27 cellular contexts compared by ENCODE assay signal in the genomic region with DNA sequence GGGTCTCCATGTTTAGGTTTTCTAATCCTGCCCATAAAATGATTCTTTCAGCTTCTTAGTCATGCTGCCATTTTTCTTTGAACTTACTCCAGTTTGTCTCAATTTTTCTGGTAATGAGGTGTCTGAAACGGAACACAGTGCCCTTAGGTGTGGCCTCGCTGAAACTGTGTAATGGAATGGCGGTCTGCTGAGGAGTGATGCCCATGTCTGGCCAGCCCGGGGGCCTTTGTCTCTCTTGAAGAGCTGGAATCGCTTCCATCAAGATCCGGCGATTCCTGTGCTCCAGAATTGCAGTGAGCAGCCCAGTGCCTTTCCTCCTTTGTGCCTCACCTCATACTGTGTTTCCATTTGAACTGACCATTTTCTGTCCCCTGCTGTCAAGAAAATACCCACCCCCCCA.
"Had no signal": no experiment of that assay in that cellular context is flagged by ENCODE, and none has a peak within 500 bp of the region (broad histone marks: within the 10 kb centered on the region; RNA-seq: fewer than 3 reads in every experiment).

No MANE protein-coding gene starts in this region.

- H3K36me3 Mint-ChIP-seq: activated naive CD8-positive, alpha-beta T cell treated with anti-CD3 and anti-CD28 coated beads for 36 hours; natural killer cell; stimulated activated effector memory CD8-positive, alpha-beta T cell treated with anti-CD3 and anti-CD28 coated beads, Interleukin-12 subunit alpha, Interleukin-12 subunit beta, amount 100 ng/mL, for 72 hours had no signal

- H3K4me1 Mint-ChIP-seq: natural killer cell; stimulated activated effector memory CD8-positive, alpha-beta T cell treated with anti-CD3 and anti-CD28 coated beads, Interleukin-12 subunit alpha, Interleukin-12 subunit beta, amount 100 ng/mL, for 72 hours had no signal

- H3K4me1 ChIP-seq: adrenal gland, heart left ventricle, left lung, lower lobe of right lung, prostate gland, uterus had no signal

- H3K9me3 ChIP-seq: adrenal gland, heart left ventricle, left lung, lower lobe of right lung, ovary, prostate gland, uterus had no signal

- H3K36me3 ChIP-seq: adrenal gland, brain microvascular endothelial cell, heart left ventricle, left lung, lower lobe of right lung, ovary, prostate gland, uterus had no signal

- DNase-seq: activated CD4-positive, alpha-beta T cell treated with anti-CD3 and anti-CD28 coated beads, Interleukin-2, amount 50 U/mL, for 4 hours; activated effector memory CD4-positive, alpha-beta T cell treated with Interleukin-2 at 50 U/mL for 16 hours; activated naive CD4-positive, alpha-beta T cell treated with Interleukin-2 at 50 U/mL for 16 hours; activated naive CD8-positive, alpha-beta T cell treated with anti-CD3 and anti-CD28 coated beads for 36 hours; aorta; brain microvascular endothelial cell; cortex of kidney; foreskin keratinocyte; heart left ventricle; left lung; lower lobe of right lung; mesenchymal stem cell; natural killer cell; ovary; retina; stimulated activated CD4-positive, alpha-beta T cell treated with anti-CD3 and anti-CD28 coated beads, Interleukin-4, amount 100 ng/mL, for 24 hours; SW 1271; T1000; trophoblast cell; uterus had no signal

- ATAC-seq: esophagus mucosa; foreskin keratinocyte; heart left ventricle; left lung; lower lobe of right lung; natural killer cell; sciatic nerve; stimulated activated effector memory CD8-positive, alpha-beta T cell treated with anti-CD3 and anti-CD28 coated beads, Interleukin-12 subunit alpha, Interleukin-12 subunit beta, amount 100 ng/mL, for 72 hours had no signal

- H3K27ac Mint-ChIP-seq: activated naive CD8-positive, alpha-beta T cell treated with anti-CD3 and anti-CD28 coated beads for 36 hours; natural killer cell; stimulated activated effector memory CD8-positive, alpha-beta T cell treated with anti-CD3 and anti-CD28 coated beads, Interleukin-12 subunit alpha, Interleukin-12 subunit beta, amount 100 ng/mL, for 72 hours; T-helper 1 cell treated with Interleukin-12 subunit alpha and Interleukin-12 subunit beta and Interleukin-4 antibody, amounts not matched to agents 30 μg/mL and 1 μg/mL, for 36 hours had no signal

- H3K27ac ChIP-seq: adrenal gland, brain microvascular endothelial cell, foreskin keratinocyte, heart left ventricle, left lung, lower lobe of right lung, ovary, prostate gland, skin epidermis, uterus had no signal

- H3K4me3 Mint-ChIP-seq: activated naive CD8-positive, alpha-beta T cell treated with anti-CD3 and anti-CD28 coated beads for 36 hours; natural killer cell; stimulated activated effector memory CD8-positive, alpha-beta T cell treated with anti-CD3 and anti-CD28 coated beads, Interleukin-12 subunit alpha, Interleukin-12 subunit beta, amount 100 ng/mL, for 72 hours; T-helper 1 cell treated with Interleukin-12 subunit alpha and Interleukin-12 subunit beta and Interleukin-4 antibody, amounts not matched to agents 30 μg/mL and 1 μg/mL, for 36 hours had no signal

- H3K27me3 ChIP-seq: adrenal gland, brain microvascular endothelial cell, foreskin keratinocyte, heart left ventricle, left lung, ovary, uterus had no signal

- H3K27me3 Mint-ChIP-seq: activated naive CD8-positive, alpha-beta T cell treated with anti-CD3 and anti-CD28 coated beads for 36 hours had no signal

- H3K4me3 ChIP-seq: adrenal gland, heart left ventricle, left lung, lower lobe of right lung, ovary, prostate gland, skin epidermis, uterus had no signal

- H3K9me3 Mint-ChIP-seq: activated naive CD8-positive, alpha-beta T cell treated with anti-CD3 and anti-CD28 coated beads for 36 hours; natural killer cell; stimulated activated effector memory CD8-positive, alpha-beta T cell treated with anti-CD3 and anti-CD28 coated beads, Interleukin-12 subunit alpha, Interleukin-12 subunit beta, amount 100 ng/mL, for 72 hours; T-helper 1 cell treated with Interleukin-12 subunit alpha and Interleukin-12 subunit beta and Interleukin-4 antibody, amounts not matched to agents 30 μg/mL and 1 μg/mL, for 36 hours had no signal
